ENCODE assay signal across 1 cellular context in the genomic region with DNA sequence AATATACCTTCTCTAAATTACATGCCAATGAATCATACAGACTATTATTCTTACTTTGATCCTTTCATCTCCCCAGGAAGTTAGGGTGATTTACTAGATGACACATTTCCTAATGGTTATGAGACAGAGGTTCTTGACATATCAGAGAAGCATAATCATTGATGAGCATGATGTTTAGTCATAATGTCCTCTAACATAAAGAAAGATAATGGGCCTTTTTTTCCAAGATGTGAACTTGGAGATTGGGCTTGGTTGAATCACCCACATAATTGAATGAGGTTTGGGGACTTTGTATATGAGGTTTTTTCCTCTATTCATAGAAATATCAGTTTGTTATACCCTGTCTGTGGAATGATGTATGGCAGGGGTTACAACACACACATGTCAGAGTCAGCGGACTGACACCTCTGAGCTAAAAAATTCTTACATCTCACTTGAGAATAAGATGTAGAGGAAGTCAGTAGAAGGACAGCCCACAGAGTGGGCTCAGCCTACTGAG.
TF ChIP-seq lines count a peak whose summit lies in the region.

No MANE protein-coding gene starts in this region.

TF ChIP-seq in HepG2, 621 proteins besides CTCF, POLR2A, EP300 and RAD21 (continued from another document):
- TF ChIP-seq, protein P1, sequence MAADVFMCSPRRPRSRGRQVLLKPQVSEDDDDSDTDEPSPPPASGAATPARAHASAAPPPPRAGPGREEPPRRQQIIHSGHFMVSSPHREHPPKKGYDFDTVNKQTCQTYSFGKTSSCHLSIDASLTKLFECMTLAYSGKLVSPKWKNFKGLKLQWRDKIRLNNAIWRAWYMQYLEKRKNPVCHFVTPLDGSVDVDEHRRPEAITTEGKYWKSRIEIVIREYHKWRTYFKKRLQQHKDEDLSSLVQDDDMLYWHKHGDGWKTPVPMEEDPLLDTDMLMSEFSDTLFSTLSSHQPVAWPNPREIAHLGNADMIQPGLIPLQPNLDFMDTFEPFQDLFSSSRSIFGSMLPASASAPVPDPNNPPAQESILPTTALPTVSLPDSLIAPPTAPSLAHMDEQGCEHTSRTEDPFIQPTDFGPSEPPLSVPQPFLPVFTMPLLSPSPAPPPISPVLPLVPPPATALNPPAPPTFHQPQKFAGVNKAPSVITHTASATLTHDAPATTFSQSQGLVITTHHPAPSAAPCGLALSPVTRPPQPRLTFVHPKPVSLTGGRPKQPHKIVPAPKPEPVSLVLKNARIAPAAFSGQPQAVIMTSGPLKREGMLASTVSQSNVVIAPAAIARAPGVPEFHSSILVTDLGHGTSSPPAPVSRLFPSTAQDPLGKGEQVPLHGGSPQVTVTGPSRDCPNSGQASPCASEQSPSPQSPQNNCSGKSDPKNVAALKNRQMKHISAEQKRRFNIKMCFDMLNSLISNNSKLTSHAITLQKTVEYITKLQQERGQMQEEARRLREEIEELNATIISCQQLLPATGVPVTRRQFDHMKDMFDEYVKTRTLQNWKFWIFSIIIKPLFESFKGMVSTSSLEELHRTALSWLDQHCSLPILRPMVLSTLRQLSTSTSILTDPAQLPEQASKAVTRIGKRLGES (CRISPR knock-in tag; IDR thresholded peaks at IDR 0.05; ENCODE audit: borderline replicate concordance): no peak
- TF ChIP-seq NR2F6 (IDR thresholded peaks at IDR 0.05) (no peak), NR2F6 (CRISPR knock-in tag; IDR thresholded peaks at IDR 0.05) (no peak), TGIF2 (CRISPR knock-in tag; IDR thresholded peaks at IDR 0.05) (no peak), AKNA (CRISPR knock-in tag; IDR thresholded peaks at IDR 0.05; ENCODE audit: borderline replicate concordance) (no peak), ZHX2 (IDR thresholded peaks at IDR 0.05; ENCODE audit: low read depth) (no peak), ZHX2 (CRISPR knock-in tag; IDR thresholded peaks at IDR 0.05; ENCODE audit: borderline replicate concordance) (no peak), SMARCE1 (IDR thresholded peaks at IDR 0.05; ENCODE audit: borderline replicate concordance) (no peak), ATAD3A (CRISPR knock-in tag; IDR thresholded peaks at IDR 0.05) (no peak), NFIB (CRISPR knock-in tag; IDR thresholded peaks at IDR 0.05; ENCODE audit: borderline replicate concordance) (no peak), REL (CRISPR knock-in tag; conservative IDR thresholded peaks at IDR 0.05) (no peak)
